8 cellular contexts compared by ENCODE assay signal in genomic region chr3:50568947-50569749, GRCh38. TPM values are rescaled to one million over a fixed set of nuclear protein-coding genes. Genes with fewer than 3 reads are reported as not detected.
DNase-seq lines count a peak whose midpoint lies in the region; ATAC-seq and TF ChIP-seq lines count a peak whose summit lies in the region.

Gene HEMK1, plus strand, starts transcription at chr3:50569522. Its CDS starts 1,583 bp downstream, at chr3:50571105.

- peaks cover 7% of the 10 kb centered on the region; the same call in 1 of the 2 replicates for H3K36me3 ChIP-seq in HUES6 (ENCODE audit: control insufficient read depth, insufficient read depth, low read length)
- peaks cover 10% of the 10 kb centered on the region for H3K36me3 ChIP-seq in OCI-LY3 (replicated peaks; ENCODE audit: low read depth, low read length)

- CTCF ChIA-PET in Calu3 (lab: Charles Lee), result interaction anchor here (0.6 to 2.4 kb wide), 4 partner anchors 27 to 931 kb away, joined by 7 to 14 read pairs (median 8); partner anchors contain the start of genes CISH and MAPKAPK3

- H3K27ac Mint-ChIP-seq in Calu3 (ENCODE audit: unreplicated experiment) (peak within 1 kb of the TSS; percentile 58), endothelial cell (ENCODE audit: unreplicated experiment) (peak within 1 kb of the TSS; percentile 75)

- peaks cover 37% of the 10 kb centered on the region for H3K27me3 Mint-ChIP-seq in Calu3 (ENCODE audit: unreplicated experiment)
- peaks cover 19% of the 10 kb centered on the region for H3K27me3 Mint-ChIP-seq in endothelial cell (ENCODE audit: unreplicated experiment)

- H2AFZ ChIP-seq in OCI-LY3 (ENCODE audit: low read depth, low read length), result peak within 1 kb of the TSS; percentile 69

- peak within 1 kb of the TSS; percentile 86 for H3K4me3 Mint-ChIP-seq in Calu3 (ENCODE audit: low read depth, unreplicated experiment)
- H3K4me3 Mint-ChIP-seq in endothelial cell (ENCODE audit: unreplicated experiment), result peak within 1 kb of the TSS; percentile 93

- intact Hi-C loops in Calu3 (cut with micrococcal nuclease; ENCODE audit: unreplicated experiment), result no loop called here

- H3K4me1 ChIP-seq in HUES6 (ENCODE audit: control insufficient read depth, insufficient read depth, low read length) (peaks cover 7% of the 10 kb centered on the region; the same call in 1 of the 2 replicates), OCI-LY3 (ENCODE audit: low read length) (peaks cover 23% of the 10 kb centered on the region)

- no TSS peak for BruUV-seq in Calu3 (replicated peaks; lab: Mats Ljungman, UMichigan)

- peak within 1 kb of the TSS; percentile 82 for H3K4me2 ChIP-seq in OCI-LY3 (ENCODE audit: low read length)

- H3K79me2 ChIP-seq in OCI-LY3 (ENCODE audit: low read length), result peaks cover 10% of the 10 kb centered on the region; the same call in 1 of the 2 replicates

- TF ChIP-seq CTCF in Calu3 (IDR thresholded peaks at IDR 0.05; ENCODE audit: unreplicated experiment), result no peak
- TF ChIP-seq CTCF in OCI-LY3 (IDR thresholded peaks at IDR 0.05; ENCODE audit: low read depth, low read length), result no peak
- no peak for TF ChIP-seq CTCF in endothelial cell (IDR thresholded peaks at IDR 0.05; ENCODE audit: unreplicated experiment)

- ATAC-seq in GM21423 (IDR thresholded peaks at IDR 0.05; ENCODE audit: unreplicated experiment), result peak; percentile 74

- H3K9me3 Mint-ChIP-seq in Calu3 (ENCODE audit: low read depth, unreplicated experiment) (no peaks in the 10 kb centered on the region), endothelial cell (ENCODE audit: unreplicated experiment) (no peaks in the 10 kb centered on the region)

- H3K27me3 ChIP-seq in HUES6 (ENCODE audit: control insufficient read depth, insufficient read depth, low read length), result peaks cover 13% of the 10 kb centered on the region
- H3K27me3 ChIP-seq in OCI-LY3 (ENCODE audit: low read depth, low read length), result peaks cover 10% of the 10 kb centered on the region; the same call in 1 of the 2 replicates

- H3K4me3 ChIP-seq in HUES6 (ENCODE audit: low read depth, low read length) (peak within 1 kb of the TSS; percentile 97), OCI-LY3 (ENCODE audit: low read length) (peak within 1 kb of the TSS; percentile 99)

- H3K9ac ChIP-seq in HUES6 (ENCODE audit: low read length), result peak within 1 kb of the TSS; percentile 84
- peak within 1 kb of the TSS; percentile 87 for H3K9ac ChIP-seq in OCI-LY3 (ENCODE audit: low read length)

- peaks cover 34% of the 10 kb centered on the region for H3K36me3 Mint-ChIP-seq in Calu3 (ENCODE audit: insufficient read depth, unreplicated experiment)
- H3K36me3 Mint-ChIP-seq in endothelial cell (ENCODE audit: low read depth, unreplicated experiment), result peaks cover 15% of the 10 kb centered on the region

- H3K27ac ChIP-seq in HUES6 (ENCODE audit: low read depth, low read length) (peak within 1 kb of the TSS; percentile 68; the same call in 1 of the 2 replicates), OCI-LY3 (ENCODE audit: low read length) (peak within 1 kb of the TSS; percentile 65)

- peak; percentile 98 for DNase-seq in Calu3
- DNase-seq in activated T-cell treated with anti-CD3 and anti-CD28 coated beads for 1 hour (ENCODE audit: low read depth), result peak; percentile 88
- DNase-seq in endothelial cell (ENCODE audit: low spot score), result peak; percentile 90
- peak; percentile 94 for DNase-seq in midbrain (lab: John Stamatoyannopoulos, UW)
- peak; percentile 78 to 91 for DNase-seq in stimulated activated CD8-positive, alpha-beta memory T cell treated with anti-CD3 and anti-CD28 coated beads, Interleukin-2, amount 100 ng/mL, for 1 hour (ENCODE audit: low read depth in 2 of 2)

- no peaks in the 10 kb centered on the region for H4K20me1 ChIP-seq in OCI-LY3 (ENCODE audit: insufficient read depth, low read length)

- H3K4me1 Mint-ChIP-seq in Calu3 (ENCODE audit: low read depth, unreplicated experiment), result peaks cover 18% of the 10 kb centered on the region
- peaks cover 18% of the 10 kb centered on the region for H3K4me1 Mint-ChIP-seq in endothelial cell (ENCODE audit: unreplicated experiment)

- no peaks in the 10 kb centered on the region for H3K9me3 ChIP-seq in HUES6 (ENCODE audit: control insufficient read depth, insufficient read depth, low read depth, low read length)
- no peaks in the 10 kb centered on the region for H3K9me3 ChIP-seq in OCI-LY3 (ENCODE audit: insufficient read depth, low read length)

RNA-seq across cellular contexts. Expression of gene HEMK1, which starts in this region (rescaled TPM):
- total RNA-seq in Calu3 (2022), result 17.6 and 20.0 TPM in 2 replicates
- 10.9 TPM for total RNA-seq in endothelial cell (ENCODE audit: unreplicated experiment)

Comparison
In these comparisons a context has a peak if more than half of its experiments do, and no peak if none do; other contexts are left out.
1. Peak in every context shown above with its lines: DNase-seq, ATAC-seq, H3K4me3 ChIP-seq and H3K27ac ChIP-seq.